8 cellular contexts compared by ENCODE assay signal in the genomic region with DNA sequence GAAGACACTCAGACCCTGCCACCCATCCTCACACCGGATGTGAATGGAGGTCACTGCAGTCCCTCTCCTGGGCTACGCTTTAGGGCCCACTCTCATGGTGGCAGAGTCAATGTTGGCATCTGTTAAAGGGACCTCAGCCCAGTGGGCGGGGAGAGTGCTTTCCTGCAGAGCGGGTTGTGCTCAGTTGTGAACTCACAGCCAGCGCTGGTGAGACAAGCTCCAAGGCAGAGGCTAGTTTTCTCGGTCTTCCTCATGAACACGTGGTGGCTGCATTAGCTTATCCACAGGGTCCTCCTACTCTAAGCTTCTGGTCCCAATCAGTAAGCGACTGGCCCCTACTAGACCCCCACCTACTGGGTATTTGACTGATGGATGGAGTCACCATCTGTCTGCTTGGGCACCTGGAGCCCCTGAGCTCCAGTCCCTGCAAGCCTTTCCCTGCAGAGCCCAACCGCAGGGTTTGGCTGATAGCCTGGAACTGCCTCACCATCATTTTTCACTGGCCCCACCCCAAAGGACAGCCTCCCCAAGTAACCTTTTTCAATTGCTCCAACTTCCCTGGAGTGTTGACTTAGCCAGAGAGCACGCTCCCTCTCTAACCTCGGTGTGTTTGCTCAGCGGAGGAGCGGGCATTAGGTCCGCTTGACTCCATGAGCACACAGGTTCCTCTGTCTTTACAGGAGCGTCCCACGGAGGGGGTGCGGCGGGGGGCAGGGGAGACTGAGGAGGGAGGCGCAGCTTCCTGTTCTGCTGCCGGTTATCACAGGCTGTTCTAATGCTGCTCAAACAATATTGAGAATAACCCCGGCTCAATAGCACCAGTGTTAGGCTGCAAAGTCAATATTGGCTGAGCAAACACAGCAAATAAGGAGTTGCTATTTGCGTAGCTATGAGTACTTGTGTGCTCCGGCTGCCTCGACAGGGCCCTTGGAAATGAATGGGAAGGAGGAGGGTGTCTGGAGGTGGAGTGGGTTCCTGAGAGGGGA.
DNase-seq lines count a peak whose midpoint lies in the region; ATAC-seq and TF ChIP-seq lines count a peak whose summit lies in the region.

No MANE protein-coding gene starts in this region.

- H3K4me1 ChIP-seq in tibial nerve: peaks cover 0 to 37% (median 25%) of the 10 kb centered on the region in 4 donors

- H3K4me1 Mint-ChIP-seq in activated T-cell treated with anti-CD3 and anti-CD28 coated beads, Interleukin-2, amount 50 U/mL, for 24 hours (ENCODE audit: low read depth): peaks cover 11% of the 10 kb centered on the region

- H3K4me3 ChIP-seq in tibial nerve (peak overlapping the region in 1 of 4 donors; percentile 6), H7 (ENCODE audit: insufficient read depth, low read depth, low read length) (no peak overlapping the region)

- H3K27me3 ChIP-seq in tibial nerve (no peaks in the 10 kb centered on the region), H7 (ENCODE audit: control insufficient read depth, insufficient read depth, low read length) (peaks cover 2% of the 10 kb centered on the region)

- H3K27me3 Mint-ChIP-seq in activated T-cell treated with anti-CD3 and anti-CD28 coated beads, Interleukin-2, amount 50 U/mL, for 24 hours: peaks cover 17% of the 10 kb centered on the region

- H3K27ac ChIP-seq in tibial nerve: peak overlapping the region in 3 of 4 donors; percentile 35 to 78 (median 70)

- H3K9me3 ChIP-seq in tibial nerve: no peaks in the 10 kb centered on the region

- no peaks in the 10 kb centered on the region for H3K9me3 Mint-ChIP-seq in activated T-cell treated with anti-CD3 and anti-CD28 coated beads, Interleukin-2, amount 50 U/mL, for 24 hours

- no peak for TF ChIP-seq CTCF in tibial nerve (IDR thresholded peaks at IDR 0.05)

- no peaks in the 10 kb centered on the region for H3K36me3 Mint-ChIP-seq in activated T-cell treated with anti-CD3 and anti-CD28 coated beads, Interleukin-2, amount 50 U/mL, for 24 hours (ENCODE audit: low read depth)

- DNase-seq in activated T-cell treated with anti-CD3 and anti-CD28 coated beads, Interleukin-2, amount 50 U/mL, for 24 hours: peak; percentile 30
- no peak for DNase-seq in activated T-cell treated with anti-CD3 and anti-CD28 coated beads, Interleukin-2, amount 50 U/mL, for 1 hour
- peak; percentile 100 for DNase-seq in SHP77 treated with DMSO at 0.1 percent for 48 hours (lab: John Stamatoyannopoulos, UW)
- peak; percentile 58 for DNase-seq in iris pigment epithelial cell (ENCODE audit: low read depth)
- DNase-seq in tibial nerve (ENCODE audit: low spot score in 2 of 2): peak; percentile 47 to 56
- DNase-seq in H7: no peak

- no peak for TF ChIP-seq POLR2A in tibial nerve (IDR thresholded peaks at IDR 0.05)

- peak in 1 of 2 donors; percentile 53 for TF ChIP-seq EP300 in tibial nerve (IDR thresholded peaks at IDR 0.05)

- no peak overlapping the region for H3K4me3 Mint-ChIP-seq in activated T-cell treated with anti-CD3 and anti-CD28 coated beads, Interleukin-2, amount 50 U/mL, for 24 hours

- ATAC-seq in GM18517 (IDR thresholded peaks at IDR 0.05; ENCODE audit: unreplicated experiment): no peak
- no peak for ATAC-seq in HG02840 (IDR thresholded peaks at IDR 0.05; ENCODE audit: low FRiP score, unreplicated experiment)

- no peaks in the 10 kb centered on the region for H3K36me3 ChIP-seq in tibial nerve
- H3K36me3 ChIP-seq in H7 (replicated peaks; ENCODE audit: control insufficient read depth, insufficient read depth, low read length): no peaks in the 10 kb centered on the region

- 25 to 27% methylated on average over 23 to 24 of the region's 24 CpGs for WGBS in tibial nerve, 2 donors

- no peak overlapping the region for H3K27ac Mint-ChIP-seq in activated T-cell treated with anti-CD3 and anti-CD28 coated beads, Interleukin-2, amount 50 U/mL, for 24 hours

Comparison
In these comparisons a context has a peak if more than half of its experiments do, and no peak if none do; other contexts are left out.
1. DNase-seq: peak in activated T-cell treated with anti-CD3 and anti-CD28 coated beads, Interleukin-2, amount 50 U/mL, for 24 hours (single experiment), SHP77 treated with DMSO at 0.1 percent for 48 hours (single experiment), iris pigment epithelial cell (single experiment) and tibial nerve (2 of 2); none in activated T-cell treated with anti-CD3 and anti-CD28 coated beads, Interleukin-2, amount 50 U/mL, for 1 hour (single experiment) and H7 (single experiment).